ENCODE assay signal across 15 cellular contexts in genomic region chr1:161849518-161849917, GRCh38.
DNase-seq lines count a peak whose midpoint lies in the region; ATAC-seq and TF ChIP-seq lines count a peak whose summit lies in the region.
"Had no signal": no experiment of that assay in that cellular context is flagged by ENCODE, and none has a peak within 500 bp of the region (broad histone marks: within the 10 kb centered on the region; RNA-seq: fewer than 3 reads in every experiment).

No MANE protein-coding gene starts in this region.

- no peaks in the 10 kb centered on the region for H3K9me3 ChIP-seq in T-helper 17 cell (ENCODE audit: control insufficient read depth, low read length, poor library complexity, severe bottlenecking)
- H3K9me3 ChIP-seq: Caco-2, HAP-1 had no signal

- H3K27me3 Mint-ChIP-seq in activated T-cell treated with anti-CD3 and anti-CD28 coated beads, Interleukin-2, amount 50 U/mL, for 72 hours (ENCODE audit: low read depth), result no peaks in the 10 kb centered on the region
- H3K27me3 Mint-ChIP-seq in T-helper 17 cell (no peaks in the 10 kb centered on the region), nephron progenitor cell (ENCODE audit: low read depth, poor library complexity) (no peaks in the 10 kb centered on the region)
- no peaks in the 10 kb centered on the region for H3K27me3 Mint-ChIP-seq in central memory CD8-positive, alpha-beta T cell

- H3K36me3 Mint-ChIP-seq in activated T-cell treated with anti-CD3 and anti-CD28 coated beads, Interleukin-2, amount 50 U/mL, for 72 hours (ENCODE audit: insufficient read depth in 2 of 2), result peaks cover 6 to 12% of the 10 kb centered on the region in 2 donors
- H3K36me3 Mint-ChIP-seq in T-helper 17 cell (ENCODE audit: low read depth), result peaks cover 22% of the 10 kb centered on the region
- peaks cover 24% of the 10 kb centered on the region for H3K36me3 Mint-ChIP-seq in central memory CD8-positive, alpha-beta T cell (ENCODE audit: insufficient read depth)
- peaks cover 42% of the 10 kb centered on the region for H3K36me3 Mint-ChIP-seq in nephron progenitor cell (ENCODE audit: low read depth)

- no peak for TF ChIP-seq CTCF in nephron progenitor cell (IDR thresholded peaks at IDR 0.05)

- H3K4me1 Mint-ChIP-seq in activated T-cell treated with anti-CD3 and anti-CD28 coated beads, Interleukin-2, amount 50 U/mL, for 72 hours (ENCODE audit: low read depth), result peaks cover 9% of the 10 kb centered on the region
- H3K4me1 Mint-ChIP-seq in T-helper 17 cell (peaks cover 8% of the 10 kb centered on the region), nephron progenitor cell (no peaks in the 10 kb centered on the region)
- peaks cover 5% of the 10 kb centered on the region for H3K4me1 Mint-ChIP-seq in central memory CD8-positive, alpha-beta T cell

- no peaks in the 10 kb centered on the region for H3K9me3 Mint-ChIP-seq in activated T-cell treated with anti-CD3 and anti-CD28 coated beads, Interleukin-2, amount 50 U/mL, for 72 hours
- no peaks in the 10 kb centered on the region for H3K9me3 Mint-ChIP-seq in central memory CD8-positive, alpha-beta T cell
- H3K9me3 Mint-ChIP-seq in nephron progenitor cell, result no peaks in the 10 kb centered on the region

- ATAC-seq in activated T-cell treated with anti-CD3 and anti-CD28 coated beads, Interleukin-2, amount 50 U/mL, for 72 hours (replicated peaks in 1 of 2), result peak in 1 of 2 donors; percentile 85
- ATAC-seq in T-helper 17 cell, result no peak
- ATAC-seq in central memory CD8-positive, alpha-beta T cell (replicated peaks; ENCODE audit: extremely low read depth, poor library complexity, severe bottlenecking), result no peak
- ATAC-seq in HG02981 (IDR thresholded peaks at IDR 0.05; ENCODE audit: unreplicated experiment), result no peak

- DNase-seq in activated T-cell treated with anti-CD3 and anti-CD28 coated beads, Interleukin-2, amount 50 U/mL, for 72 hours, result no peak
- no peak for DNase-seq in activated T-cell treated with anti-CD3 and anti-CD28 coated beads, Interleukin-2, amount 50 U/mL, for 48 hours
- DNase-seq in T-helper 17 cell (no peak), nephron progenitor cell (no peak), NCI-H526 treated with DMSO at 0.1 percent for 48 hours (lab: John Stamatoyannopoulos, UW) (no peak), HK-2 (ENCODE audit: unreplicated experiment) (no peak)
- no peak for DNase-seq in central memory CD8-positive, alpha-beta T cell (ENCODE audit: low spot score in 2 of 2)
- DNase-seq: AML-193, Caco-2, MV-4-11, NCI-H1417 treated with DMSO at 0.1 percent for 48 hours, NCI-H2029 treated with DMSO at 0.1 percent for 48 hours, NCI-H510A treated with DMSO at 0.1 percent for 48 hours had no signal

- peak overlapping the region; percentile 48 for H3K27ac Mint-ChIP-seq in activated T-cell treated with anti-CD3 and anti-CD28 coated beads, Interleukin-2, amount 50 U/mL, for 72 hours
- H3K27ac Mint-ChIP-seq in T-helper 17 cell, result peak overlapping the region; percentile 1
- peak overlapping the region; percentile 0 for H3K27ac Mint-ChIP-seq in central memory CD8-positive, alpha-beta T cell (ENCODE audit: low read depth)
- H3K27ac Mint-ChIP-seq in nephron progenitor cell, result peak overlapping the region; percentile 55

- H3K4me3 Mint-ChIP-seq in activated T-cell treated with anti-CD3 and anti-CD28 coated beads, Interleukin-2, amount 50 U/mL, for 72 hours, result peak overlapping the region in 1 of 2 donors; percentile 29
- H3K4me3 Mint-ChIP-seq in T-helper 17 cell, result no peak overlapping the region
- no peak overlapping the region for H3K4me3 Mint-ChIP-seq in central memory CD8-positive, alpha-beta T cell
- H3K4me3 Mint-ChIP-seq in nephron progenitor cell, result no peak overlapping the region

Comparison
In these comparisons a context has a peak if more than half of its experiments do, and no peak if none do; other contexts are left out.
1. H3K27ac Mint-ChIP-seq: peak in every context shown above with its lines; median percentile 55 in nephron progenitor cell; 48 in activated T-cell treated with anti-CD3 and anti-CD28 coated beads, Interleukin-2, amount 50 U/mL, for 72 hours; 1 in T-helper 17 cell; 0 in central memory CD8-positive, alpha-beta T cell.